6 cellular contexts compared by ENCODE assay signal in the genomic region with DNA sequence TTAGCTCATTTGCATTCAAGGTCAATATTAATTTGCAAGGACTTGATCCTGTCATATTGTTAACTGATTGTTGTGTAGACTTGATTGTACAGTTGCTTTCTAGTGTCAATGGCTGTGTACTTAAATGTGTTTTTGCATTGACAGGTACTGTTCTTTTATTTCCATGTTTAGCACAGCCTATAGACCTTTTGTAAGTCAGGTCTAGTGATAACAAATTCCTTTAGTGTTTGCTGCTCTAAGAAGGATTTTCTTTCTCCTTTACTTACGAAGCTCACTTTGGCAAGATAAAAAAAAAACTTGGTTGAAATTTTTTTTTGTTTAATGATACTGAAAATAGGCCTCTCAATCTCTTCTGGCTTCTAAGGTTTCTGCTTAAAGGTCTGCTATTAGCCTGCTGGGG.
"Had no signal": no experiment of that assay in that cellular context is flagged by ENCODE, and none has a peak within 500 bp of the region (broad histone marks: within the 10 kb centered on the region; RNA-seq: fewer than 3 reads in every experiment).

No MANE protein-coding gene starts in this region.

- ATAC-seq: K562 had no signal

- DNase-seq: IMR-90, KBM-7, KG1 had no signal

- H3K27ac ChIP-seq: HL-60 had no signal

- H3K4me3 ChIP-seq: K562 had no signal

- FAIRE-seq: HTR-8/SVneo, K562 had no signal
